18 cellular contexts compared by ENCODE assay signal in the genomic region with DNA sequence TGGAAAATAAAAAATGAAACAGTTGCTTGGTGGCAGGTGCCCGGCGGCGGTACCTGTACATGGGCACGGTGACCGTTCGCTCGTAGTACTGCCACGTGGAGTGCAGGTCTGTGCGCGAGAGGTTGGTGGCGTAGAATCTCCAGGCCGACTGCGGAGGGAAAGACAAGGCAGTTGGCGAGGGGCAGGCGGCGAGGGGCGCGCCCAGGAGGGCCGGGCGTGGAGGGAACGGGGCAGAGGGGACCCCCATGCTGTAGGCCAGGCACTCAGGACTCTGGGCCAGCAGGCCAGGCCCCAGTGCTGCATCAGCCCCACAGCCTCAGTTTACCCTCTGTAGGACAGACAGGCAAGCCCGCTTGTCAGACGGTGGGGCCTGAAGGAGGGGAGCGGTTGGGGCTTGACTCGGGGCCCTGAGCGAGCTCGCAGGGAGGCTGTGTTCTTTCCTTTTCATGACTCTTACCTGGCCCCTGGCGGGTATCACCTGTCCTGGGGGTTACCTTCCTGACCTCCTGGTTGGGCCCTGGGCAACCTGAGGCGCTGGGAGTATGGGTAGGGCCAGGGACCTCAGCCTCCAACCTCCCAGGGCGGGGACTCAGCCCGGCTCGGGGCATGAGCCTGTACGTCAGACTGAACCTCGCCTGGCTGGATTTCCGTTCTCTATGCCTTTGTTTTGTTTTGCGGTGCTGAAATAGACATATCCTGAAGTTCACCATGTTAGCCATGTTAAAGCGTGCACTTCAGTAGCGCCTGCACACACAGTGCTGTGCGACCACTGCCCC. TPM values are rescaled to one million over a fixed set of nuclear protein-coding genes. Genes with fewer than 3 reads are reported as not detected.
DNase-seq lines count a peak whose midpoint lies in the region; ATAC-seq and TF ChIP-seq lines count a peak whose summit lies in the region.
"Had no signal": no experiment of that assay in that cellular context is flagged by ENCODE, and none has a peak within 500 bp of the region (broad histone marks: within the 10 kb centered on the region; RNA-seq: fewer than 3 reads in every experiment).

No MANE protein-coding gene starts in this region.

- H3K36me3 Mint-ChIP-seq in HFFc6 (ENCODE audit: low read depth): peaks cover 5% of the 10 kb centered on the region; the same call in 1 of the 2 replicates
- peaks cover 6% of the 10 kb centered on the region for H3K36me3 Mint-ChIP-seq in brain
- no peaks in the 10 kb centered on the region for H3K36me3 Mint-ChIP-seq in stimulated activated effector memory CD8-positive, alpha-beta T cell treated with anti-CD3 and anti-CD28 coated beads, Interleukin-12 subunit alpha, Interleukin-12 subunit beta, amount 100 ng/mL, for 72 hours

- no peak for DNase-seq in left ventricle myocardium inferior
- DNase-seq in left ventricle myocardium superior: no peak
- no peak for DNase-seq in HFFc6
- no peak for DNase-seq in stimulated activated effector memory CD8-positive, alpha-beta T cell treated with anti-CD3 and anti-CD28 coated beads, Interleukin-12 subunit alpha, Interleukin-12 subunit beta, amount 100 ng/mL, for 72 hours (ENCODE audit: low spot score in 2 of 2)
- no peak for DNase-seq in NCI-H187 treated with DMSO at 0.1 percent for 48 hours (lab: John Stamatoyannopoulos, UW)
- DNase-seq in DMS53 (lab: John Stamatoyannopoulos, UW): no peak
- DNase-seq: DMS79, NCI-H2029 treated with DMSO at 0.1 percent for 48 hours had no signal

- TF ChIP-seq CTCF in left ventricle myocardium inferior (IDR thresholded peaks at IDR 0.05; ENCODE audit: borderline replicate concordance) (no peak), HFFc6 (IDR thresholded peaks at IDR 0.05) (no peak), brain (conservative IDR thresholded peaks at IDR 0.05) (no peak)

- intact Hi-C loops in left ventricle myocardium inferior (cut with micrococcal nuclease) (no loop called here), left ventricle myocardium superior (cut with micrococcal nuclease) (no loop called here)

- H3K4me1 ChIP-seq in left ventricle myocardium inferior: peaks cover 12% of the 10 kb centered on the region
- H3K4me1 ChIP-seq: gastrocnemius medialis, suprapubic skin had no signal

- H3K27me3 Mint-ChIP-seq in HFFc6 (ENCODE audit: insufficient read depth): peaks cover 2% of the 10 kb centered on the region
- no peaks in the 10 kb centered on the region for H3K27me3 Mint-ChIP-seq in brain

- peak overlapping the region; percentile 36 for H3K4me3 ChIP-seq in left ventricle myocardium inferior
- H3K4me3 ChIP-seq: gastrocnemius medialis, MG63, suprapubic skin had no signal

- H3K36me3 ChIP-seq in left ventricle myocardium inferior: no peaks in the 10 kb centered on the region
- H3K36me3 ChIP-seq: gastrocnemius medialis, MG63, suprapubic skin had no signal

- H3K9me3 Mint-ChIP-seq in HFFc6: peaks cover 5% of the 10 kb centered on the region
- peaks cover 0 to 3% (median 0%) of the 10 kb centered on the region in 5 experiments for H3K9me3 Mint-ChIP-seq in brain
- no peaks in the 10 kb centered on the region for H3K9me3 Mint-ChIP-seq in stimulated activated effector memory CD8-positive, alpha-beta T cell treated with anti-CD3 and anti-CD28 coated beads, Interleukin-12 subunit alpha, Interleukin-12 subunit beta, amount 100 ng/mL, for 72 hours
- H3K9me3 Mint-ChIP-seq: nephron progenitor cell had no signal

- ATAC-seq in left ventricle myocardium superior (no peak), GM21390 (IDR thresholded peaks at IDR 0.05; ENCODE audit: unreplicated experiment) (no peak)
- no peak for ATAC-seq in stimulated activated effector memory CD8-positive, alpha-beta T cell treated with anti-CD3 and anti-CD28 coated beads, Interleukin-12 subunit alpha, Interleukin-12 subunit beta, amount 100 ng/mL, for 72 hours
- ATAC-seq: gastrocnemius medialis had no signal

- H3K9me3 ChIP-seq in left ventricle myocardium inferior (replicated peaks): no peaks in the 10 kb centered on the region
- H3K9me3 ChIP-seq: gastrocnemius medialis, MG63, SK-N-SH, suprapubic skin had no signal

- H3K4me3 Mint-ChIP-seq in HFFc6 (peak overlapping the region; percentile 70; the same call in 1 of the 2 replicates), brain (no peak overlapping the region)
- H3K4me3 Mint-ChIP-seq in stimulated activated effector memory CD8-positive, alpha-beta T cell treated with anti-CD3 and anti-CD28 coated beads, Interleukin-12 subunit alpha, Interleukin-12 subunit beta, amount 100 ng/mL, for 72 hours: peak overlapping the region; percentile 2
- H3K4me3 Mint-ChIP-seq: nephron progenitor cell had no signal

- no peaks in the 10 kb centered on the region for H3K27me3 ChIP-seq in left ventricle myocardium inferior (ENCODE audit: low read depth)

- no peak overlapping the region for H3K27ac Mint-ChIP-seq in HFFc6
- peak overlapping the region in 3 of 5 experiments; percentile 48 to 96 (median 71) for H3K27ac Mint-ChIP-seq in brain
- peak overlapping the region; percentile 45 for H3K27ac Mint-ChIP-seq in stimulated activated effector memory CD8-positive, alpha-beta T cell treated with anti-CD3 and anti-CD28 coated beads, Interleukin-12 subunit alpha, Interleukin-12 subunit beta, amount 100 ng/mL, for 72 hours
- H3K27ac Mint-ChIP-seq: nephron progenitor cell had no signal

- H3K27ac ChIP-seq in left ventricle myocardium inferior (replicated peaks): peak overlapping the region; percentile 26
- H3K27ac ChIP-seq: gastrocnemius medialis, suprapubic skin, WERI-Rb-1 had no signal

- peaks cover 8% of the 10 kb centered on the region for H3K4me1 Mint-ChIP-seq in HFFc6 (ENCODE audit: low read depth)
- peaks cover 17% of the 10 kb centered on the region for H3K4me1 Mint-ChIP-seq in brain
- peaks cover 12% of the 10 kb centered on the region for H3K4me1 Mint-ChIP-seq in stimulated activated effector memory CD8-positive, alpha-beta T cell treated with anti-CD3 and anti-CD28 coated beads, Interleukin-12 subunit alpha, Interleukin-12 subunit beta, amount 100 ng/mL, for 72 hours

RNA-seq across cellular contexts. Expression of gene KCNQ2, which starts 38.5 kb away (rescaled TPM):
- total RNA-seq in left ventricle myocardium inferior (2.3 TPM), left ventricle myocardium superior (0.52 TPM)
- total RNA-seq in HFFc6 (2021; fragmentation: NEBNext Ultra II Directional; extraction: Animal tissue kit (Norgen Biotek cat#: 25700)): not detected
- polyA plus RNA-seq in brain (ENCODE audit: insufficient read depth, low read depth, low replicate concordance): 100 TPM
- total RNA-seq: gastrocnemius medialis, lung microvascular endothelial cell, renal cortical epithelial cell had no signal

Comparison
In these comparisons a context has a peak if more than half of its experiments do, and no peak if none do; other contexts are left out.
1. H3K4me3 Mint-ChIP-seq: peak in HFFc6 (single experiment) and stimulated activated effector memory CD8-positive, alpha-beta T cell treated with anti-CD3 and anti-CD28 coated beads, Interleukin-12 subunit alpha, Interleukin-12 subunit beta, amount 100 ng/mL, for 72 hours (single experiment); none in brain (0 of 5).